22 cellular contexts compared by ENCODE assay signal in the genomic region with DNA sequence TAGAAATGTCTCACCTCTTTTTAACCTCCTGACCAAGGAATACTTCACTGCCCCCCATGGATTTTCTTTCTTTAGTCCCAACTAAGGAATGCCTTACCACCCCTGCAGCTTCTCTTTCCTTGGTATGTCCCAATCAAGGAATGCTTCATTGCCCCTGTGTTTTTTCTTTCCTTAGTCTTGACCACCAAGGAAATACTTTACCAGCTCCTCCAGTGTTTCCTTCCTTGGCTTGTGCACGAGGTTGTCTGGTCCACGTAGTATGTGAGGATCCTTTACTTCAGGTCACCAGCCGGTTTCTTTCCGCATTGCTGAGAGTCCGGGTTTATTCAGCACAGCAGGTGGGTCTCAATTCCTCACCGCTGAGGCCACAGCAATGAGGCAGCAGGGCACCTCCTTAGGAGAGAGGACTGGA. TPM values are rescaled to one million over a fixed set of nuclear protein-coding genes. Genes with fewer than 3 reads are reported as not detected.
DNase-seq lines count a peak whose midpoint lies in the region; TF ChIP-seq lines count a peak whose summit lies in the region.
"Had no signal": no experiment of that assay in that cellular context is flagged by ENCODE, and none has a peak within 500 bp of the region (broad histone marks: within the 10 kb centered on the region; RNA-seq: fewer than 3 reads in every experiment).

No MANE protein-coding gene starts in this region.

- H4K5ac ChIP-seq in mesendoderm (ENCODE audit: low read length) = no peak overlapping the region

- no peak overlapping the region for H3K23ac ChIP-seq in mesendoderm (ENCODE audit: low read length)

- no peaks in the 10 kb centered on the region for H3K79me2 ChIP-seq in mesendoderm (ENCODE audit: control insufficient read depth, insufficient read depth, low read length)

- no peak overlapping the region for H2BK15ac ChIP-seq in mesendoderm (replicated peaks; ENCODE audit: low read depth)

- intact Hi-C loops in posterior vena cava (cut with DNase I) = no loop called here

- no peak overlapping the region for H3K27ac Mint-ChIP-seq in activated CD4-positive, alpha-beta T cell treated with anti-CD3 and anti-CD28 coated beads, Interleukin-2, amount 10 ng/mL, durations not matched to agents 7 days and 5 days
- H3K27ac Mint-ChIP-seq in activated naive CD8-positive, alpha-beta T cell treated with anti-CD3 and anti-CD28 coated beads for 36 hours = no peak overlapping the region

- no peaks in the 10 kb centered on the region for H3K36me3 ChIP-seq in mesendoderm (ENCODE audit: control insufficient read depth, insufficient read depth, low read length)

- no peak overlapping the region for H2AK5ac ChIP-seq in mesendoderm (ENCODE audit: low read length)

- H3K4me1 ChIP-seq in mesendoderm (ENCODE audit: control insufficient read depth, low read depth, low read length) = no peaks in the 10 kb centered on the region

- no peak overlapping the region for H3K4me3 Mint-ChIP-seq in activated CD4-positive, alpha-beta T cell treated with anti-CD3 and anti-CD28 coated beads, Interleukin-2, amount 10 ng/mL, durations not matched to agents 7 days and 5 days
- no peak overlapping the region for H3K4me3 Mint-ChIP-seq in activated naive CD8-positive, alpha-beta T cell treated with anti-CD3 and anti-CD28 coated beads for 36 hours

- no peak overlapping the region for H3K4ac ChIP-seq in mesendoderm (ENCODE audit: low read depth, low read length)

- TF ChIP-seq CTCF in GM13977 (IDR thresholded peaks at IDR 0.05; ENCODE audit: extremely low read depth, insufficient read depth, missing control alignments) = no peak

- no peak overlapping the region for H2BK120ac ChIP-seq in mesendoderm (ENCODE audit: low read depth, low read length)

- H3K79me1 ChIP-seq in mesendoderm (ENCODE audit: low read length) = no peaks in the 10 kb centered on the region

- H3K27ac ChIP-seq in mesendoderm (ENCODE audit: low read depth, low read length) = no peak overlapping the region
- H3K27ac ChIP-seq: KMS-11 had no signal

- no peak overlapping the region for H2BK5ac ChIP-seq in mesendoderm (ENCODE audit: low read length)

- no peaks in the 10 kb centered on the region for H3K36me3 Mint-ChIP-seq in activated CD4-positive, alpha-beta T cell treated with anti-CD3 and anti-CD28 coated beads, Interleukin-2, amount 10 ng/mL, durations not matched to agents 7 days and 5 days (ENCODE audit: low read depth)
- no peaks in the 10 kb centered on the region for H3K36me3 Mint-ChIP-seq in activated naive CD8-positive, alpha-beta T cell treated with anti-CD3 and anti-CD28 coated beads for 36 hours

- POLR2A ChIA-PET in activated CD4-positive, alpha-beta T cell treated with anti-CD3 and anti-CD28 coated beads, Interleukin-2, amount 10 ng/mL, durations not matched to agents 7 days and 5 days (lab: Charles Lee) = no interaction called here

- DNase-seq in ELF-1 (ENCODE audit: low read depth, low spot score) = peak; percentile 56
- peak; percentile 8 for DNase-seq in UCSD-AML1 (lab: John Stamatoyannopoulos, UW; ENCODE audit: unreplicated experiment)
- peak; percentile 16 for DNase-seq in iPS DF 4.7 (ENCODE audit: extremely low read depth, low spot score)
- DNase-seq in mesendoderm = peak; percentile 81
- DNase-seq in GM13977 (ENCODE audit: low spot score) = no peak
- no peak for DNase-seq in activated CD4-positive, alpha-beta T cell treated with anti-CD3 and anti-CD28 coated beads, Interleukin-2, amount 10 ng/mL, durations not matched to agents 7 days and 5 days
- no peak for DNase-seq in activated naive CD8-positive, alpha-beta T cell treated with anti-CD3 and anti-CD28 coated beads for 36 hours
- DNase-seq in posterior vena cava (ENCODE audit: low spot score) = no peak
- DNase-seq: C1 segment of cervical spinal cord; DMS 273 treated with DMSO at 0.1 percent for 48 hours; NCI-H1092 treated with DMSO at 0.1 percent for 48 hours; NCI-H1694; NCI-H2107; NCI-H226; NCI-H526; NK-92 treated with Interleukin-12 subunit alpha and Interleukin-12 subunit beta, amount 100 ng/mL, for 24 hours; OCI-M1; RPMI8226 had no signal

- H3K9ac ChIP-seq in mesendoderm (ENCODE audit: low read length) = no peak overlapping the region
- H3K9ac ChIP-seq: KMS-11 had no signal

- H3K4me3 ChIP-seq in mesendoderm (ENCODE audit: low read length) = no peak overlapping the region

- peaks cover 1% of the 10 kb centered on the region for H3K4me1 Mint-ChIP-seq in activated CD4-positive, alpha-beta T cell treated with anti-CD3 and anti-CD28 coated beads, Interleukin-2, amount 10 ng/mL, durations not matched to agents 7 days and 5 days
- H3K4me1 Mint-ChIP-seq in activated naive CD8-positive, alpha-beta T cell treated with anti-CD3 and anti-CD28 coated beads for 36 hours = no peaks in the 10 kb centered on the region

- H3K9me3 Mint-ChIP-seq in activated CD4-positive, alpha-beta T cell treated with anti-CD3 and anti-CD28 coated beads, Interleukin-2, amount 10 ng/mL, durations not matched to agents 7 days and 5 days = no peaks in the 10 kb centered on the region
- no peaks in the 10 kb centered on the region for H3K9me3 Mint-ChIP-seq in activated naive CD8-positive, alpha-beta T cell treated with anti-CD3 and anti-CD28 coated beads for 36 hours

- H4K8ac ChIP-seq in mesendoderm (ENCODE audit: low read depth, low read length) = no peak overlapping the region

- in situ Hi-C loops in GM13977 (cut with MboI; ENCODE audit: low pct_unique_long_range_greater_than_20kb, low sequenced_read_pairs, unreplicated experiment) = no loop called here

- H3K18ac ChIP-seq in mesendoderm (ENCODE audit: low read length) = no peak overlapping the region

- H3K27me3 ChIP-seq in mesendoderm (ENCODE audit: insufficient read depth, low read length, poor library complexity) = no peaks in the 10 kb centered on the region

- CTCF ChIA-PET in activated CD4-positive, alpha-beta T cell treated with anti-CD3 and anti-CD28 coated beads, Interleukin-2, amount 10 ng/mL, durations not matched to agents 7 days and 5 days (lab: Charles Lee) = no interaction called here

- no peak overlapping the region for H3K56ac ChIP-seq in mesendoderm (ENCODE audit: low read length)

- no peak overlapping the region for H3K4me2 ChIP-seq in mesendoderm (ENCODE audit: low read length)
- H3K4me2 ChIP-seq: KMS-11 had no signal

- no CpG with 5 or more reads among the region's 6 CpGs for WGBS in mesendoderm (ENCODE audit: extremely low coverage, insufficient coverage, low lambda C conversion rate)

- no peaks in the 10 kb centered on the region for H3K27me3 Mint-ChIP-seq in activated CD4-positive, alpha-beta T cell treated with anti-CD3 and anti-CD28 coated beads, Interleukin-2, amount 10 ng/mL, durations not matched to agents 7 days and 5 days
- no peaks in the 10 kb centered on the region for H3K27me3 Mint-ChIP-seq in activated naive CD8-positive, alpha-beta T cell treated with anti-CD3 and anti-CD28 coated beads for 36 hours

RNA-seq across cellular contexts. Expression of a gene that starts 59.3 kb away (rescaled TPM):
- not detected for polyA plus RNA-seq in mesendoderm (2013, experiment 1 of 2)
- 0.01 TPM for polyA plus RNA-seq in mesendoderm (2013, experiment 2 of 2)
- total RNA-seq in activated CD4-positive, alpha-beta T cell treated with anti-CD3 and anti-CD28 coated beads, Interleukin-2, amount 10 ng/mL, durations not matched to agents 7 days and 5 days = not detected
- not detected for total RNA-seq in activated naive CD8-positive, alpha-beta T cell treated with anti-CD3 and anti-CD28 coated beads for 36 hours
- not detected for total RNA-seq in posterior vena cava
- total RNA-seq: A172, Daoy, MCF 10A had no signal

Comparison
In these comparisons a context has a peak if more than half of its experiments do, and no peak if none do; other contexts are left out.
1. DNase-seq: peak in ELF-1 (single experiment), UCSD-AML1 (single experiment), iPS DF 4.7 (single experiment) and mesendoderm (single experiment); none in GM13977 (single experiment), activated CD4-positive, alpha-beta T cell treated with anti-CD3 and anti-CD28 coated beads, Interleukin-2, amount 10 ng/mL, durations not matched to agents 7 days and 5 days (single experiment), activated naive CD8-positive, alpha-beta T cell treated with anti-CD3 and anti-CD28 coated beads for 36 hours (single experiment) and posterior vena cava (single experiment).